In the genomic region with DNA sequence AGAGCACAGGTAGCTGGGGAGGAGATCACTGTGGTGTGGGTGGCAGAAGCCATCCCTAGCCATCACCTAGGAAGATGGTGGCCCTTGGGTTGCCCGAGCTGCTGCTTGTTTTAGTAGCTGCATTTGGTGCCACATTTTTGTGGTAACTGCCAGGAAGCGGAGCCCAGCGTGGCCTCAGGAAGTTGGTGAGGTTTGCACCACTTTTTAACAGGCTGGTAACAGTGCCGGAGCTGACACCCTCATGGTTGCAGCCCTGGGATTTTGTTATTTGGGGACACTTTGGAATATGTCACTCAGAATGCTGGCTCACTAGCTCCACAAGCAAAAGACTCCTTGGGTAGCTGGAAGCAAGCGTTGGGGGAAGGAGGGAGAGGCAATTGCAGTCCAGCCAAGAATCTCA, we compare ENCODE assay signal across 8 cellular contexts. TPM values are rescaled to one million over a fixed set of nuclear protein-coding genes. Genes with fewer than 3 reads are reported as not detected.
DNase-seq lines count a peak whose midpoint lies in the region; ATAC-seq and TF ChIP-seq lines count a peak whose summit lies in the region.

No MANE protein-coding gene starts in this region.

- H3K9me3 ChIP-seq in right lobe of liver: no peaks in the 10 kb centered on the region
- no peaks in the 10 kb centered on the region for H3K9me3 ChIP-seq in WERI-Rb-1 (ENCODE audit: severe bottlenecking)

- H3K27me3 ChIP-seq in right lobe of liver (no peaks in the 10 kb centered on the region), WERI-Rb-1 (ENCODE audit: insufficient read depth, low read depth, severe bottlenecking) (no peaks in the 10 kb centered on the region)

- H3K36me3 ChIP-seq in right lobe of liver (no peaks in the 10 kb centered on the region), WERI-Rb-1 (peaks cover 44% of the 10 kb centered on the region)

- intact Hi-C loops in activated T-helper 2 cell treated with anti-CD3 and anti-CD28 coated beads, Interferon-gamma antibody, Interleukin-2, Interleukin-4, amounts not matched to agents 10 μg/mL and 5 μg/mL and 100 μg/mL, durations not matched to agents 14 hours and 24 hours and 36 hours (cut with micrococcal nuclease): no loop called here
- intact Hi-C loops in right lobe of liver (cut with DNase I): no loop called here

- peak overlapping the region; percentile 72 for H3K27ac Mint-ChIP-seq in activated T-cell treated with anti-CD3 and anti-CD28 coated beads, Interleukin-2, amount 50 U/mL, for 24 hours
- peak overlapping the region; percentile 38 for H3K27ac Mint-ChIP-seq in activated T-helper 2 cell treated with anti-CD3 and anti-CD28 coated beads, Interferon-gamma antibody, Interleukin-2, Interleukin-4, amounts not matched to agents 10 μg/mL and 5 μg/mL and 100 μg/mL, durations not matched to agents 14 hours and 24 hours and 36 hours

- H3K27me3 Mint-ChIP-seq in activated T-cell treated with anti-CD3 and anti-CD28 coated beads, Interleukin-2, amount 50 U/mL, for 24 hours: no peaks in the 10 kb centered on the region
- H3K27me3 Mint-ChIP-seq in activated T-helper 2 cell treated with anti-CD3 and anti-CD28 coated beads, Interferon-gamma antibody, Interleukin-2, Interleukin-4, amounts not matched to agents 10 μg/mL and 5 μg/mL and 100 μg/mL, durations not matched to agents 14 hours and 24 hours and 36 hours (ENCODE audit: low read depth): no peaks in the 10 kb centered on the region

- peaks cover 0 to 75% (median 36%) of the 10 kb centered on the region in 4 donors for H3K4me1 ChIP-seq in right lobe of liver

- DNase-seq in activated T-cell treated with anti-CD3 and anti-CD28 coated beads, Interleukin-2, amount 50 U/mL, for 24 hours: no peak
- DNase-seq in activated T-cell treated with anti-CD3 and anti-CD28 coated beads for 4 hours: no peak
- DNase-seq in activated T-helper 2 cell treated with anti-CD3 and anti-CD28 coated beads, Interferon-gamma antibody, Interleukin-2, Interleukin-4, amounts not matched to agents 10 μg/mL and 5 μg/mL and 100 μg/mL, durations not matched to agents 14 hours and 24 hours and 36 hours (ENCODE audit: low spot score): no peak
- no peak for DNase-seq in right lobe of liver
- no peak for DNase-seq in WERI-Rb-1

- H3K4me3 ChIP-seq in right lobe of liver (no peak overlapping the region), WERI-Rb-1 (ENCODE audit: low read depth, low read length) (no peak overlapping the region)

- ATAC-seq in right lobe of liver: no peak
- no peak for ATAC-seq in GM21360 (IDR thresholded peaks at IDR 0.05; ENCODE audit: unreplicated experiment)
- ATAC-seq in HG03045 (IDR thresholded peaks at IDR 0.05; ENCODE audit: unreplicated experiment): no peak

- H3K27ac ChIP-seq in right lobe of liver (peak overlapping the region in 2 of 3 donors; percentile 35 to 51), temporal lobe (ENCODE audit: low read depth, low read length) (peak overlapping the region; percentile 87), WERI-Rb-1 (no peak overlapping the region)

- peaks cover 69% of the 10 kb centered on the region for H3K4me1 Mint-ChIP-seq in activated T-cell treated with anti-CD3 and anti-CD28 coated beads, Interleukin-2, amount 50 U/mL, for 24 hours (ENCODE audit: low read depth)
- peaks cover 56% of the 10 kb centered on the region for H3K4me1 Mint-ChIP-seq in activated T-helper 2 cell treated with anti-CD3 and anti-CD28 coated beads, Interferon-gamma antibody, Interleukin-2, Interleukin-4, amounts not matched to agents 10 μg/mL and 5 μg/mL and 100 μg/mL, durations not matched to agents 14 hours and 24 hours and 36 hours (ENCODE audit: low read depth)

- TF ChIP-seq CTCF in right lobe of liver (IDR thresholded peaks at IDR 0.05) (no peak), WERI-Rb-1 (IDR thresholded peaks at IDR 0.05; ENCODE audit: low read depth, low read length) (no peak)

- H3K4me3 Mint-ChIP-seq in activated T-cell treated with anti-CD3 and anti-CD28 coated beads, Interleukin-2, amount 50 U/mL, for 24 hours: no peak overlapping the region
- peak overlapping the region; percentile 40 for H3K4me3 Mint-ChIP-seq in activated T-helper 2 cell treated with anti-CD3 and anti-CD28 coated beads, Interferon-gamma antibody, Interleukin-2, Interleukin-4, amounts not matched to agents 10 μg/mL and 5 μg/mL and 100 μg/mL, durations not matched to agents 14 hours and 24 hours and 36 hours (ENCODE audit: low read depth)

- no CpG with 5 or more reads among the region's 5 CpGs for WGBS in right lobe of liver (ENCODE audit: insufficient coverage, low coverage, low lambda C conversion rate, missing lambda C conversion rate)

- peaks cover 28% of the 10 kb centered on the region for H3K36me3 Mint-ChIP-seq in activated T-cell treated with anti-CD3 and anti-CD28 coated beads, Interleukin-2, amount 50 U/mL, for 24 hours (ENCODE audit: low read depth)
- peaks cover 24% of the 10 kb centered on the region for H3K36me3 Mint-ChIP-seq in activated T-helper 2 cell treated with anti-CD3 and anti-CD28 coated beads, Interferon-gamma antibody, Interleukin-2, Interleukin-4, amounts not matched to agents 10 μg/mL and 5 μg/mL and 100 μg/mL, durations not matched to agents 14 hours and 24 hours and 36 hours (ENCODE audit: low read depth)

- H3K9me3 Mint-ChIP-seq in activated T-cell treated with anti-CD3 and anti-CD28 coated beads, Interleukin-2, amount 50 U/mL, for 24 hours: no peaks in the 10 kb centered on the region
- no peaks in the 10 kb centered on the region for H3K9me3 Mint-ChIP-seq in activated T-helper 2 cell treated with anti-CD3 and anti-CD28 coated beads, Interferon-gamma antibody, Interleukin-2, Interleukin-4, amounts not matched to agents 10 μg/mL and 5 μg/mL and 100 μg/mL, durations not matched to agents 14 hours and 24 hours and 36 hours

- no peak for TF ChIP-seq POLR2A in right lobe of liver (IDR thresholded peaks at IDR 0.05)

RNA-seq across cellular contexts. Expression of a gene that starts 22.1 kb away (rescaled TPM):
- 329 and 334 TPM in 2 replicates for total RNA-seq in activated T-helper 2 cell treated with anti-CD3 and anti-CD28 coated beads, Interferon-gamma antibody, Interleukin-2, Interleukin-4, amounts not matched to agents 10 μg/mL and 5 μg/mL and 100 μg/mL, durations not matched to agents 14 hours and 24 hours and 36 hours
- total RNA-seq in right lobe of liver: 100 to 1,000 TPM; 142 to 306 (median 201) TPM
- total RNA-seq in temporal lobe: 51.9 TPM

RNA-seq across cellular contexts. Expression of a gene that starts 50.5 kb away (rescaled TPM):
- total RNA-seq in activated T-helper 2 cell treated with anti-CD3 and anti-CD28 coated beads, Interferon-gamma antibody, Interleukin-2, Interleukin-4, amounts not matched to agents 10 μg/mL and 5 μg/mL and 100 μg/mL, durations not matched to agents 14 hours and 24 hours and 36 hours: 285 and 287 TPM in 2 replicates
- total RNA-seq in right lobe of liver (100 to 1,000 TPM in 4 of 6 experiments, 10 to 100 TPM in 2; 86.3 to 305 (median 116) TPM), temporal lobe (89.0 TPM)

RNA-seq across cellular contexts. Expression of a gene that starts 51.8 kb away (rescaled TPM):
- 181 and 187 TPM in 2 replicates for total RNA-seq in activated T-helper 2 cell treated with anti-CD3 and anti-CD28 coated beads, Interferon-gamma antibody, Interleukin-2, Interleukin-4, amounts not matched to agents 10 μg/mL and 5 μg/mL and 100 μg/mL, durations not matched to agents 14 hours and 24 hours and 36 hours
- total RNA-seq in right lobe of liver (1 to 10 TPM in 5 of 6 experiments, under 1 TPM in 1; 0.93 to 3.1 (median 2.0) TPM), temporal lobe (0.49 TPM)

Comparison
In these comparisons a context has a peak if more than half of its experiments do, and no peak if none do; other contexts are left out.
1. RNA of a gene that starts 51.8 kb away (total RNA-seq): 181 to 187 TPM in activated T-helper 2 cell treated with anti-CD3 and anti-CD28 coated beads, Interferon-gamma antibody, Interleukin-2, Interleukin-4, amounts not matched to agents 10 μg/mL and 5 μg/mL and 100 μg/mL, durations not matched to agents 14 hours and 24 hours and 36 hours; 0.93 to 3.1 TPM in right lobe of liver and 0.49 TPM in temporal lobe (single experiment); every median in the first group is over 10 times any median in the second.